In genomic region chr7:98236366-98237185, GRCh38 we compare ENCODE assay signal across 33 cellular contexts. TPM values are rescaled to one million over a fixed set of nuclear protein-coding genes. Genes with fewer than 3 reads are reported as not detected.
"Had no signal": no experiment of that assay in that cellular context is flagged by ENCODE, and none has a peak within 500 bp of the region (broad histone marks: within the 10 kb centered on the region; RNA-seq: fewer than 3 reads in every experiment).

No MANE protein-coding gene starts in this region.

- H3K9me3 Mint-ChIP-seq: activated CD4-positive, alpha-beta T cell treated with anti-CD3 and anti-CD28 coated beads, Interleukin-2, amount 10 ng/mL, durations not matched to agents 24 days and 14 days; activated CD8-positive, alpha-beta T cell treated with anti-CD3 and anti-CD28 coated beads for 36 hours; activated naive CD4-positive, alpha-beta T cell treated with anti-CD3 and anti-CD28 coated beads, Interleukin-2, amount 50 U/mL, for 24 hours; activated T-cell treated with anti-CD3 and anti-CD28 coated beads, Interleukin-2, amount 50 U/mL, for 72 hours; activated T-helper 17 cell treated with anti-CD3 and anti-CD28 coated beads, Interleukin-2, amount 50 U/mL, for 72 hours had no signal

- H3K27me3 ChIP-seq: adrenal gland, body of pancreas, breast epithelium, MG63, Peyer's patch, SJSA1 had no signal

- H3K27ac ChIP-seq: adrenal gland, body of pancreas, breast epithelium, Peyer's patch, SJSA1 had no signal

- H3K9me3 ChIP-seq: adrenal gland, body of pancreas, breast epithelium, MG63, Peyer's patch, SJSA1 had no signal

- H3K36me3 ChIP-seq: breast epithelium, MG63 had no signal

- ATAC-seq: activated CD8-positive, alpha-beta T cell treated with anti-CD3 and anti-CD28 coated beads for 36 hours; activated T-cell treated with anti-CD3 and anti-CD28 coated beads, Interleukin-2, amount 50 U/mL, for 72 hours; activated T-helper 17 cell treated with anti-CD3 and anti-CD28 coated beads, Interleukin-2, amount 50 U/mL, for 72 hours; body of pancreas; PC-3 had no signal

- FAIRE-seq: astrocyte had no signal

- H3K4me1 ChIP-seq: adrenal gland, breast epithelium, Peyer's patch had no signal

- H3K27ac Mint-ChIP-seq: activated CD4-positive, alpha-beta T cell treated with anti-CD3 and anti-CD28 coated beads, Interleukin-2, amount 10 ng/mL, durations not matched to agents 24 days and 14 days; activated CD8-positive, alpha-beta T cell treated with anti-CD3 and anti-CD28 coated beads for 36 hours; activated naive CD4-positive, alpha-beta T cell treated with anti-CD3 and anti-CD28 coated beads, Interleukin-2, amount 50 U/mL, for 24 hours; activated T-cell treated with anti-CD3 and anti-CD28 coated beads, Interleukin-2, amount 50 U/mL, for 72 hours; activated T-helper 17 cell treated with anti-CD3 and anti-CD28 coated beads, Interleukin-2, amount 50 U/mL, for 72 hours had no signal

- DNase-seq: activated CD4-positive, alpha-beta T cell treated with anti-CD3 and anti-CD28 coated beads, Interleukin-2, amount 10 ng/mL, durations not matched to agents 24 days and 14 days; activated CD4-positive, alpha-beta T cell treated with anti-CD3 and anti-CD28 coated beads, Interleukin-2, amount 50 U/mL, for 4 hours; activated CD8-positive, alpha-beta T cell treated with anti-CD3 and anti-CD28 coated beads for 36 hours; activated effector memory CD4-positive, alpha-beta T cell treated with anti-CD3 and anti-CD28 coated beads, Interleukin-2, amount 50 U/mL, for 16 hours; activated naive CD4-positive, alpha-beta T cell; activated T-cell treated with anti-CD3 and anti-CD28 coated beads, Interleukin-2, amount 50 U/mL, for 1 hour; activated T-cell treated with anti-CD3 and anti-CD28 coated beads, Interleukin-2, amount 50 U/mL, for 72 hours; adrenal gland; caudate nucleus; cerebellar nuclear complex; Kasumi-1; KG1; MG63; NCI-H1048; NCI-H1105 treated with DMSO at 0.1 percent for 48 hours; NCI-H1436; NCI-H1694; NCI-H1930; NCI-H2081 treated with DMSO at 0.1 percent for 48 hours; NCI-H226; NCI-H524 treated with DMSO at 0.1 percent for 48 hours; NK-92 treated with Interleukin-12 subunit alpha and Interleukin-12 subunit beta, amount 100 ng/mL, for 24 hours; PC-3; Peyer's patch; RPMI8226; SHP77 treated with DMSO at 0.1 percent for 48 hours; T1000 had no signal

- H3K4me3 ChIP-seq: adrenal gland, body of pancreas, breast epithelium, MG63, Peyer's patch, SJSA1 had no signal

RNA-seq across cellular contexts. Expression of gene BHLHA15, which starts 25.3 kb away (rescaled TPM):
- total RNA-seq: activated T-helper 17 cell treated with anti-CD3 and anti-CD28 coated beads, Interleukin-2, amount 50 U/mL, for 72 hours; SJSA1 had no signal
